ENCODE assay signal across 22 cellular contexts in the genomic region with DNA sequence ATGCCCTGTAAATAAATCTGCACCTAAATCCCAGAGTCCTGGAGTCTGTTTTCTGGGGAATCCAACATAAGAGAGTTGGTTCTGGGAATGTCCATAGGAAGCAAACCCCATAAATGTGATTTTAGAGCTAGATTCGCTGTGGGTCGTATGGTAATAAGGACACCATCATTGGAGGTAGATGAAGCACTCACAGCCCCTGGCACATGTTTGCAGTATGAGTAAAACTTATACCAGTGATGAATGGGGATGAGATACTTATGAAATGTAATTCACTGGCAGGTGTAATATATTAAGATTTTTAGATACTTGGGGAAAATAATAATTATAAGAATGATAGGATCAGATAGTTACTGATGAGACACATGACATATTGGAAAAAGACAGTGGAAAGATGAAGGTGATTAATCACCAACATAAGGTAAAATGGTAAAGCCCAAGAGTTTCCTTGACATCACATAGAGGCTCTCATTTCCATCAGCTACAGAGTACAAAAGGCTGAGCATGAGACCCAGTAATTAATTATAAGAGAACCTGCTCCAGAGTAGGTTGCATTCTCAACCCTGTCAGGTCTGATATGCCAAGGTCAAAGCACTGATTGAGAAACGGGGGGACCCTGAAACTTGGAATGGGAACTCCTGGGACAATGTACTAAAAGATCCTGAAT. TPM values are rescaled to one million over a fixed set of nuclear protein-coding genes. Genes with fewer than 3 reads are reported as not detected.
"Had no signal": no experiment of that assay in that cellular context is flagged by ENCODE, and none has a peak within 500 bp of the region (broad histone marks: within the 10 kb centered on the region; RNA-seq: fewer than 3 reads in every experiment).

No MANE protein-coding gene starts in this region.

- DNase-seq: KBM-7, MV-4-11, NCI-H1048, NCI-H1105 treated with DMSO at 0.1 percent for 48 hours, NCI-H1417 treated with DMSO at 0.1 percent for 48 hours, NCI-H146, NCI-H1694 treated with DMSO at 0.1 percent for 48 hours, NCI-H1930, NCI-H2081, NCI-H2107, NCI-H2227 treated with DMSO at 0.1 percent for 48 hours, NCI-H524, NCI-H526 treated with DMSO at 0.1 percent for 48 hours, NCI-H774, Right ventricle myocardium superior, RPMI8226, SIG-M5 had no signal

RNA-seq across cellular contexts. Expression of a gene that starts 44.7 kb away (rescaled TPM):
- total RNA-seq: HT-29, LHCN-M2, MCF 10A, NCI-H460, SJSA1 had no signal
